Comparison of ENCODE assay signal across 8 cellular contexts in genomic region chr4:176319704-176320339, GRCh38. TPM values are rescaled to one million over a fixed set of nuclear protein-coding genes. Genes with fewer than 3 reads are reported as not detected.
DNase-seq lines count a peak whose midpoint lies in the region; ATAC-seq and TF ChIP-seq lines count a peak whose summit lies in the region.

Gene SPCS3, plus strand, starts transcription at chr4:176319966. Its CDS starts 111 bp downstream, at chr4:176320077.

- DNase-seq in DMS53 (lab: John Stamatoyannopoulos, UW) (peak; percentile 97), KG1 (lab: John Stamatoyannopoulos, UW) (peak; percentile 35), Panc1 (ENCODE audit: low read depth, low spot score) (peak; percentile 48)
- peak; percentile 94 for DNase-seq in activated T-cell treated with anti-CD3 and anti-CD28 coated beads, Interleukin-2, amount 50 U/mL, for 4 hours
- peak; percentile 86 for DNase-seq in stimulated activated CD8-positive, alpha-beta memory T cell treated with anti-CD3 and anti-CD28 coated beads, Interleukin-7, amount 100 ng/mL, for 24 hours (ENCODE audit: low read depth)

- ATAC-seq in GM21723 (IDR thresholded peaks at IDR 0.05; ENCODE audit: unreplicated experiment): peak; percentile 90
- ATAC-seq in Panc1: peak; percentile 99
- ATAC-seq in activated T-cell treated with anti-CD3 and anti-CD28 coated beads, Interleukin-2, amount 50 U/mL, for 4 hours: peak; percentile 92 to 94

- H3K27me3 ChIP-seq in Panc1 (ENCODE audit: control insufficient read depth, insufficient read depth, low read length) (no peaks in the 10 kb centered on the region), esophagus (ENCODE audit: control insufficient read depth in 1 of 2, insufficient read depth in 2 of 2, low read length in 2 of 2) (no peaks in the 10 kb centered on the region), muscle layer of colon (ENCODE audit: control insufficient read depth in 1 of 2, insufficient read depth in 2 of 2, low read length in 2 of 2) (no peaks in the 10 kb centered on the region)

- no peaks in the 10 kb centered on the region for H3K9me3 ChIP-seq in Panc1 (ENCODE audit: control insufficient read depth, insufficient read depth, low read depth, low read length)
- no peaks in the 10 kb centered on the region for H3K9me3 ChIP-seq in esophagus (ENCODE audit: control insufficient read depth in 2 of 2, insufficient read depth in 1 of 2, low read depth in 1 of 2, low read length in 1 of 2)
- no peaks in the 10 kb centered on the region for H3K9me3 ChIP-seq in muscle layer of colon (ENCODE audit: low read length)

- BruUV-seq in Panc1 (replicated peaks; lab: Mats Ljungman, UMichigan): no TSS peak

- no peak for TF ChIP-seq CTCF in Panc1 (IDR thresholded peaks at IDR 0.05)

- in situ Hi-C loops in Panc1 (cut with HindIII; ENCODE audit: low pct_unique_long_range_greater_than_20kb, low sequenced_read_pairs): no loop called here

- H3K4me3 ChIP-seq in Panc1 (ENCODE audit: low read depth in 2 of 2, low read length in 2 of 2) (peak within 1 kb of the TSS; percentile 77 to 93), esophagus (ENCODE audit: low read depth in 1 of 2, low read length in 2 of 2) (peak within 1 kb of the TSS; percentile 100), muscle layer of colon (ENCODE audit: low read depth in 1 of 2, low read length in 2 of 2) (peak within 1 kb of the TSS; percentile 79 to 97)

- POLR2A ChIA-PET in Panc1 (lab: Charles Lee): no interaction called here

- H3K9me3 Mint-ChIP-seq in activated T-cell treated with anti-CD3 and anti-CD28 coated beads, Interleukin-2, amount 50 U/mL, for 4 hours: no peaks in the 10 kb centered on the region

- WGBS in esophagus, 2 donors: 0 to 1% methylated on average over 83 to 94 of the region's 94 CpGs

- H3K4me1 Mint-ChIP-seq in activated T-cell treated with anti-CD3 and anti-CD28 coated beads, Interleukin-2, amount 50 U/mL, for 4 hours (ENCODE audit: low read depth): peaks cover 38% of the 10 kb centered on the region

- H3K27me3 Mint-ChIP-seq in activated T-cell treated with anti-CD3 and anti-CD28 coated beads, Interleukin-2, amount 50 U/mL, for 4 hours (ENCODE audit: low read depth): no peaks in the 10 kb centered on the region

- H3K4me3 Mint-ChIP-seq in activated T-cell treated with anti-CD3 and anti-CD28 coated beads, Interleukin-2, amount 50 U/mL, for 4 hours: peak within 1 kb of the TSS; percentile 99

- CTCF ChIA-PET in Panc1 (lab: Charles Lee): no interaction called here

- H3K36me3 ChIP-seq in Panc1 (ENCODE audit: control insufficient read depth, insufficient read depth, low read length) (no peaks in the 10 kb centered on the region; the same call in 1 of the 2 replicates), esophagus (ENCODE audit: control insufficient read depth in 2 of 2, insufficient read depth in 2 of 2, low read length in 1 of 2) (no peaks in the 10 kb centered on the region), muscle layer of colon (ENCODE audit: insufficient read depth, low read length) (no peaks in the 10 kb centered on the region)

- H3K9ac ChIP-seq in muscle layer of colon (ENCODE audit: low read length): peak within 1 kb of the TSS; percentile 88

- H3K4me1 ChIP-seq in Panc1 (ENCODE audit: control insufficient read depth, insufficient read depth, low read length): peaks cover 2% of the 10 kb centered on the region; the same call in 1 of the 2 replicates
- no peaks in the 10 kb centered on the region for H3K4me1 ChIP-seq in esophagus (ENCODE audit: control insufficient read depth in 2 of 2, insufficient read depth in 2 of 2, low read length in 1 of 2)
- peaks cover 20% of the 10 kb centered on the region for H3K4me1 ChIP-seq in muscle layer of colon (ENCODE audit: insufficient read depth, low read length)

- H3K27ac ChIP-seq in Panc1 (ENCODE audit: low read length): peak within 1 kb of the TSS; percentile 85
- H3K27ac ChIP-seq in esophagus (ENCODE audit: low read depth in 2 of 2, low read length in 1 of 2): peak within 1 kb of the TSS; percentile 99
- H3K27ac ChIP-seq in muscle layer of colon (ENCODE audit: low read depth, low read length): peak within 1 kb of the TSS; percentile 95

- intact Hi-C loops in Panc1 (cut with micrococcal nuclease; ENCODE audit: unreplicated experiment): no loop called here

- H3K36me3 Mint-ChIP-seq in activated T-cell treated with anti-CD3 and anti-CD28 coated beads, Interleukin-2, amount 50 U/mL, for 4 hours (ENCODE audit: insufficient read depth): peaks cover 3% of the 10 kb centered on the region

RNA-seq across cellular contexts. Expression of gene SPCS3, which starts in this region (rescaled TPM):
- total RNA-seq in Panc1 (2021; ENCODE audit: unreplicated experiment): 78.5 TPM
- polyA plus RNA-seq in Panc1 (2012; ENCODE audit: insufficient read length): 47.3 TPM
- 100 to 1,000 TPM; 227 to 236 (median 231) TPM for total RNA-seq in activated T-cell treated with anti-CD3 and anti-CD28 coated beads, Interleukin-2, amount 50 U/mL, for 4 hours
- 10 to 100 TPM; 16.7 to 19.7 TPM for polyA plus RNA-seq in esophagus

Comparison
In these comparisons a context has a peak if more than half of its experiments do, and no peak if none do; other contexts are left out.
1. Peak in every context shown above with its lines: DNase-seq, ATAC-seq, H3K4me3 ChIP-seq and H3K27ac ChIP-seq.
2. DNase-seq: peak in every context shown above with its lines; median percentile 97 in DMS53; 94 in activated T-cell treated with anti-CD3 and anti-CD28 coated beads, Interleukin-2, amount 50 U/mL, for 4 hours; 86 in stimulated activated CD8-positive, alpha-beta memory T cell treated with anti-CD3 and anti-CD28 coated beads, Interleukin-7, amount 100 ng/mL, for 24 hours; 48 in Panc1; 35 in KG1.